ENCODE assay signal across 8 cellular contexts in genomic region chr7:29194206-29194593, GRCh38. TPM values are rescaled to one million over a fixed set of nuclear protein-coding genes. Genes with fewer than 3 reads are reported as not detected.
DNase-seq lines count a peak whose midpoint lies in the region; ATAC-seq lines count a peak whose summit lies in the region.

No MANE protein-coding gene starts in this region.

- peak overlapping the region; percentile 71 for H2AK5ac ChIP-seq in trophoblast cell (ENCODE audit: low read length)

- peaks cover 32% of the 10 kb centered on the region for H3K79me1 ChIP-seq in trophoblast cell (ENCODE audit: low read length)

- H3K4me2 ChIP-seq in trophoblast cell (ENCODE audit: low read length): peak overlapping the region; percentile 82

- H2BK5ac ChIP-seq in trophoblast cell (ENCODE audit: low read depth, low read length, poor library complexity): peak overlapping the region; percentile 98

- H3K36me3 ChIP-seq in trophoblast cell (ENCODE audit: control insufficient read depth in 1 of 2, insufficient read depth in 2 of 2, low read length in 2 of 2): no peaks in the 10 kb centered on the region

- peak overlapping the region; percentile 92 for H4K12ac ChIP-seq in trophoblast cell (ENCODE audit: low read depth, low read length)

- H3K27me3 Mint-ChIP-seq in T-helper 17 cell: peaks cover 63% of the 10 kb centered on the region

- H3K4me3 ChIP-seq in trophoblast cell (ENCODE audit: low read depth, low read length): peak overlapping the region; percentile 98

- H3K79me2 ChIP-seq in trophoblast cell (ENCODE audit: control insufficient read depth, insufficient read depth, low read length, poor library complexity): peaks cover 21% of the 10 kb centered on the region

- peaks cover 6 to 23% of the 10 kb centered on the region in 2 experiments for H3K4me1 ChIP-seq in trophoblast cell (ENCODE audit: control insufficient read depth in 1 of 2, insufficient read depth in 2 of 2, low read length in 2 of 2)

- H3K9ac ChIP-seq in trophoblast cell (ENCODE audit: low read length): peak overlapping the region; percentile 95

- H3K27ac ChIP-seq in trophoblast cell (ENCODE audit: low read depth, low read length): peak overlapping the region; percentile 76

- peak overlapping the region; percentile 60 for H2AFZ ChIP-seq in trophoblast cell (ENCODE audit: insufficient read depth, low read length, poor library complexity)

- H2BK120ac ChIP-seq in trophoblast cell (ENCODE audit: insufficient read depth, low read length, poor library complexity): peak overlapping the region; percentile 89

- H3K36me3 Mint-ChIP-seq in T-helper 17 cell (ENCODE audit: low read depth): peaks cover 2% of the 10 kb centered on the region

- WGBS in trophoblast cell (ENCODE audit: extremely low coverage, insufficient coverage, insufficient read length): no CpG with 5 or more reads among the region's 40 CpGs

- H3K9me3 ChIP-seq in T-helper 17 cell (ENCODE audit: control insufficient read depth, low read length, poor library complexity, severe bottlenecking): no peaks in the 10 kb centered on the region
- no peaks in the 10 kb centered on the region for H3K9me3 ChIP-seq in trophoblast cell (ENCODE audit: insufficient read depth, low read depth, low read length)

- H4K8ac ChIP-seq in trophoblast cell (ENCODE audit: low read depth, low read length): peak overlapping the region; percentile 97

- peak overlapping the region; percentile 98 for H3K18ac ChIP-seq in trophoblast cell (ENCODE audit: low read length)

- peak; percentile 10 for DNase-seq in activated CD4-positive, alpha-beta T cell treated with anti-CD3 and anti-CD28 coated beads for 48 hours
- DNase-seq in activated CD4-positive, alpha-beta T cell treated with anti-CD3 and anti-CD28 coated beads, Interleukin-2, amount 50 U/mL, for 48 hours: no peak
- DNase-seq in T-helper 17 cell (no peak), Right ventricle myocardium superior (peak; percentile 43), trophoblast cell (peak in 1 of 2 donors; percentile 48), EL (no peak), NCI-H524 treated with DMSO at 0.1 percent for 48 hours (lab: John Stamatoyannopoulos, UW) (no peak)

- peak overlapping the region; percentile 99 for H3K4ac ChIP-seq in trophoblast cell (ENCODE audit: low read depth, low read length)

- ATAC-seq in T-helper 17 cell (no peak), Right ventricle myocardium superior (ENCODE audit: poor library complexity) (peak; percentile 39), GM21515 (IDR thresholded peaks at IDR 0.05; ENCODE audit: unreplicated experiment) (no peak)

- H3K27me3 ChIP-seq in trophoblast cell (ENCODE audit: insufficient read depth, low read length): no peaks in the 10 kb centered on the region

- H3K4me1 Mint-ChIP-seq in T-helper 17 cell: peaks cover 10% of the 10 kb centered on the region

- peak overlapping the region; percentile 83 for H3K4me3 Mint-ChIP-seq in T-helper 17 cell

- peak overlapping the region; percentile 93 for H4K91ac ChIP-seq in trophoblast cell (ENCODE audit: low read depth, low read length)

- H3K23ac ChIP-seq in trophoblast cell (ENCODE audit: low read length): no peak overlapping the region

- H2BK12ac ChIP-seq in trophoblast cell (ENCODE audit: low read length): peak overlapping the region; percentile 67

- H3K27ac Mint-ChIP-seq in T-helper 17 cell: peak overlapping the region; percentile 91

- intact Hi-C loops in Right ventricle myocardium superior (cut with DNase I): loop anchor here (5.0 to 10.0 kb wide), 2 partner anchors 151 to 213 kb away; no protein-coding TSS in a partner anchor

- H3K14ac ChIP-seq in trophoblast cell (ENCODE audit: low read length): peak overlapping the region; percentile 96

RNA-seq across cellular contexts. Expression of gene CHN2, which starts 0.4 kb away (rescaled TPM):
- 1 to 10 TPM; 3.8 to 4.0 TPM for total RNA-seq in T-helper 17 cell
- total RNA-seq in Right ventricle myocardium superior: 17.7 TPM
- 39.1 and 39.9 TPM in 2 replicates for polyA plus RNA-seq in trophoblast cell (2013)

RNA-seq across cellular contexts. Expression of gene CPVL, which starts 47.9 kb away (rescaled TPM):
- total RNA-seq in T-helper 17 cell (1 to 10 TPM; 4.4 to 6.0 TPM), Right ventricle myocardium superior (37.5 TPM)
- 184 and 205 TPM in 2 replicates for polyA plus RNA-seq in trophoblast cell (2013)

Comparison
In these comparisons a context has a peak if more than half of its experiments do, and no peak if none do; other contexts are left out.
1. DNase-seq: peak in activated CD4-positive, alpha-beta T cell treated with anti-CD3 and anti-CD28 coated beads for 48 hours (single experiment) and Right ventricle myocardium superior (single experiment); none in activated CD4-positive, alpha-beta T cell treated with anti-CD3 and anti-CD28 coated beads, Interleukin-2, amount 50 U/mL, for 48 hours (0 of 2), T-helper 17 cell (0 of 3), EL (single experiment) and NCI-H524 treated with DMSO at 0.1 percent for 48 hours (single experiment).